ENCODE assay signal across 8 cellular contexts in genomic region chr3:161508852-161509477, GRCh38. TPM values are rescaled to one million over a fixed set of nuclear protein-coding genes. Genes with fewer than 3 reads are reported as not detected.
A peak's percentile ranks its signal among the peaks of the same experiment; 100 is the strongest.
DNase-seq lines count a peak whose midpoint lies in the region; ATAC-seq and TF ChIP-seq lines count a peak whose summit lies in the region.

No MANE protein-coding gene starts in this region.

- H3K36me3 Mint-ChIP-seq in H9 (ENCODE audit: insufficient read depth in 1 of 3, low read depth in 3 of 3): no peaks in the 10 kb centered on the region
- no peaks in the 10 kb centered on the region for H3K36me3 Mint-ChIP-seq in central memory CD8-positive, alpha-beta T cell (ENCODE audit: insufficient read depth)

- H2BK120ac ChIP-seq in H9 (ENCODE audit: low read depth, low read length, poor library complexity, severe bottlenecking): no peak overlapping the region

- no peaks in the 10 kb centered on the region for H3K23me2 ChIP-seq in H9 (ENCODE audit: insufficient read length, low read depth, low read length, poor library complexity, severe bottlenecking)

- H3K9ac ChIP-seq in H9 (ENCODE audit: extremely low read depth, insufficient read length, low read length): no peak overlapping the region

- H2AK5ac ChIP-seq in H9 (ENCODE audit: insufficient read length, low read length): no peak overlapping the region

- no peaks in the 10 kb centered on the region for H3K36me3 ChIP-seq in heart left ventricle

- H3K79me2 ChIP-seq in H9 (ENCODE audit: insufficient read depth, low read length): no peaks in the 10 kb centered on the region

- no peak overlapping the region for H3K4me2 ChIP-seq in H9 (ENCODE audit: insufficient read depth, insufficient read length, low read length)

- H4K91ac ChIP-seq in H9 (ENCODE audit: insufficient read length, low read depth, low read length): no peak overlapping the region

- H3K56ac ChIP-seq in H9 (ENCODE audit: insufficient read length, low read depth, low read length): no peak overlapping the region

- no peak overlapping the region for H3K27ac ChIP-seq in H9 (ENCODE audit: insufficient read length, low read depth, low read length)
- H3K27ac ChIP-seq in heart left ventricle: no peak overlapping the region

- no peaks in the 10 kb centered on the region for H3K79me1 ChIP-seq in H9 (ENCODE audit: insufficient read depth, low read depth, low read length, poor library complexity, severe bottlenecking)

- no peak overlapping the region; a peak in 2 of 7 replicates for H3K27ac Mint-ChIP-seq in H9
- H3K27ac Mint-ChIP-seq in central memory CD8-positive, alpha-beta T cell (ENCODE audit: low read depth): peak overlapping the region; percentile 60

- no peak overlapping the region for H3K4ac ChIP-seq in H9 (ENCODE audit: low read depth, low read length)

- no peak overlapping the region for H2BK15ac ChIP-seq in H9 (ENCODE audit: low read depth, low read length)

- H2AFZ ChIP-seq in H9 (ENCODE audit: low read length): no peak overlapping the region

- H3K9me3 Mint-ChIP-seq in H9: peaks cover 0 to 3% of the 10 kb centered on the region in 2 experiments; a peak in 2 of 5 replicates
- H3K9me3 Mint-ChIP-seq in central memory CD8-positive, alpha-beta T cell: no peaks in the 10 kb centered on the region

- ATAC-seq in central memory CD8-positive, alpha-beta T cell (replicated peaks; ENCODE audit: extremely low read depth, poor library complexity, severe bottlenecking): no peak
- ATAC-seq in heart left ventricle: no peak

- no peak for DNase-seq in H9
- no peak for DNase-seq in central memory CD8-positive, alpha-beta T cell (ENCODE audit: low spot score in 2 of 2)
- no peak for DNase-seq in NCI-H128 (lab: John Stamatoyannopoulos, UW; ENCODE audit: unreplicated experiment)
- DNase-seq in posterior cingulate gyrus: no peak
- no peak for DNase-seq in cardiac septum (ENCODE audit: low spot score)
- DNase-seq in heart left ventricle: no peak

- no peak overlapping the region for H4K5ac ChIP-seq in H9 (ENCODE audit: insufficient read length, low read depth, low read length)

- intact Hi-C loops in posterior cingulate gyrus (cut with DNase I) (no loop called here), cardiac septum (cut with DNase I) (no loop called here), heart left ventricle (cut with DNase I) (no loop called here)

- H3T11ph ChIP-seq in H9 (ENCODE audit: low read length): no peak overlapping the region

- TF ChIP-seq CTCF in GM12875 (IDR thresholded peaks at IDR 0.05; ENCODE audit: borderline replicate concordance, insufficient read depth, low read depth, low read length) (0 out of 2 replicates have a peak, but pooled peaks have one; percentile 5), H9 (conservative IDR thresholded peaks at IDR 0.05) (peak; percentile 65), LNCAP (IDR thresholded peaks at IDR 0.05) (peak; percentile 57), heart left ventricle (IDR thresholded peaks at IDR 0.05) (peak in 5 of 12 donors; percentile 9 to 31 (median 19))

- no peak overlapping the region for H3K14ac ChIP-seq in H9 (ENCODE audit: insufficient read depth, low read length)

- no peak overlapping the region for H2BK5ac ChIP-seq in H9 (ENCODE audit: insufficient read length, low read length)

- no peak overlapping the region for H4K8ac ChIP-seq in H9 (replicated peaks; ENCODE audit: insufficient read length, low read depth, low read length)

- no peak overlapping the region for H3K23ac ChIP-seq in H9 (ENCODE audit: insufficient read length, low read depth, low read length)

- no CpG with 5 or more reads among the region's 2 CpGs for whole genome bisulfite sequencing in H9 (ENCODE audit: extremely low coverage, insufficient read length, low lambda C conversion rate)
- 66 to 74% (median 69%) methylated on average over 2 of the region's 2 CpGs for WGBS in heart left ventricle, 4 donors

- H4K20me1 ChIP-seq in H9 (ENCODE audit: control insufficient read depth, insufficient read depth, insufficient read length): no peaks in the 10 kb centered on the region

- no peaks in the 10 kb centered on the region for H3K9me3 ChIP-seq in H9 (ENCODE audit: control insufficient read depth, low read depth, low read length)
- no peaks in the 10 kb centered on the region for H3K9me3 ChIP-seq in heart left ventricle

- no peak overlapping the region for H3K18ac ChIP-seq in H9 (ENCODE audit: insufficient read length, low read depth, low read length)

- H3K4me3 Mint-ChIP-seq in H9: no peak overlapping the region
- no peak overlapping the region for H3K4me3 Mint-ChIP-seq in central memory CD8-positive, alpha-beta T cell

- H3K27me3 ChIP-seq in H9 (ENCODE audit: insufficient read depth, low read length) (no peaks in the 10 kb centered on the region), heart left ventricle (no peaks in the 10 kb centered on the region)

- no peak overlapping the region for H2BK12ac ChIP-seq in H9 (ENCODE audit: insufficient read length, low read depth, low read length)

- no peaks in the 10 kb centered on the region for H3K27me3 Mint-ChIP-seq in H9 (ENCODE audit: low read depth)
- no peaks in the 10 kb centered on the region for H3K27me3 Mint-ChIP-seq in central memory CD8-positive, alpha-beta T cell

- no peak overlapping the region for H2BK20ac ChIP-seq in H9 (ENCODE audit: low read depth, low read length, poor library complexity, severe bottlenecking)

- H3K4me3 ChIP-seq in GM12875 (ENCODE audit: low read depth, low read length): no peak overlapping the region
- no peak overlapping the region for H3K4me3 ChIP-seq in heart left ventricle

- H3K4me1 ChIP-seq in H9 (ENCODE audit: insufficient read depth, low read length) (no peaks in the 10 kb centered on the region), heart left ventricle (no peaks in the 10 kb centered on the region)

- no peak for TF ChIP-seq POLR2A in heart left ventricle (IDR thresholded peaks at IDR 0.05)

- peaks cover 0 to 10% of the 10 kb centered on the region in 2 experiments; a peak in 2 of 4 replicates for H3K4me1 Mint-ChIP-seq in H9
- no peaks in the 10 kb centered on the region for H3K4me1 Mint-ChIP-seq in central memory CD8-positive, alpha-beta T cell

RNA-seq across cellular contexts. Expression of gene OTOL1, which starts 12.4 kb away (rescaled TPM):
- total RNA-seq in H9 (2021) (not detected in 2 replicates), cardiac septum (not detected), heart left ventricle (not detected)
- not detected for polyA plus RNA-seq in heart left ventricle
